Comparison of ENCODE assay signal across 15 cellular contexts in genomic region chr6:109867970-109868358, GRCh38.
DNase-seq lines count a peak whose midpoint lies in the region; ATAC-seq, FAIRE-seq and TF ChIP-seq lines count a peak whose summit lies in the region.
"Had no signal": no experiment of that assay in that cellular context is flagged by ENCODE, and none has a peak within 500 bp of the region (broad histone marks: within the 10 kb centered on the region; RNA-seq: fewer than 3 reads in every experiment).

No MANE protein-coding gene starts in this region.

- in situ Hi-C loops in Caki2 (cut with HindIII; ENCODE audit: low pct_unique_long_range_greater_than_20kb, low sequenced_read_pairs), result no loop called here

- TF ChIP-seq CTCF in VCaP (conservative IDR thresholded peaks at IDR 0.05) (no peak), fibroblast of pulmonary artery (IDR thresholded peaks at IDR 0.05; ENCODE audit: low read length, missing control alignments) (no peak), pancreas (IDR thresholded peaks at IDR 0.05) (no peak), coronary artery (IDR thresholded peaks at IDR 0.05) (no peak), spleen (IDR thresholded peaks at IDR 0.05 in 8 of 11, conservative IDR thresholded peaks at IDR 0.05 in 3 of 11) (no peak)

- no peak for FAIRE-seq in pancreas (lab: Jason Lieb, UNC)

- H3K36me3 ChIP-seq in pancreas, result no peaks in the 10 kb centered on the region
- H3K36me3 ChIP-seq in spleen, result no peaks in the 10 kb centered on the region
- H3K36me3 ChIP-seq: ascending aorta, gastrocnemius medialis had no signal

- 7 to 15% methylated on average over 2 of the region's 2 CpGs for WGBS in pancreas, 2 donors
- WGBS in spleen, 5 donors, result 5 to 28% (median 16%) methylated on average over 2 of the region's 2 CpGs

- H3K9me3 ChIP-seq in pancreas, result no peaks in the 10 kb centered on the region
- peaks cover 0 to under 1% (median 0%) of the 10 kb centered on the region in 8 donors for H3K9me3 ChIP-seq in spleen
- H3K9me3 ChIP-seq: ascending aorta, gastrocnemius medialis had no signal

- no peak for TF ChIP-seq POLR2A in spleen (IDR thresholded peaks at IDR 0.05)

- H3K27me3 ChIP-seq in pancreas (no peaks in the 10 kb centered on the region), spleen (replicated peaks in 1 of 7) (no peaks in the 10 kb centered on the region)
- H3K27me3 ChIP-seq: ascending aorta, gastrocnemius medialis had no signal

- H3K4me1 ChIP-seq in pancreas (no peaks in the 10 kb centered on the region), spleen (peaks cover 0 to 8% (median 2%) of the 10 kb centered on the region in 6 donors)
- H3K4me1 ChIP-seq: gastrocnemius medialis had no signal

- H3K4me3 ChIP-seq in fibroblast of pulmonary artery (replicated peaks; ENCODE audit: low read depth, low read length) (no peak overlapping the region), pancreas (no peak overlapping the region), coronary artery (no peak overlapping the region), spleen (no peak overlapping the region)
- H3K4me3 ChIP-seq: ascending aorta, gastrocnemius medialis had no signal

- H3K27ac ChIP-seq in VCaP (peak overlapping the region; percentile 39), pancreas (no peak overlapping the region), coronary artery (no peak overlapping the region), spleen (no peak overlapping the region)
- H3K27ac ChIP-seq: ascending aorta, gastrocnemius medialis had no signal

- intact Hi-C loops in pancreas (cut with DNase I) (no loop called here), spleen (cut with DNase I; ENCODE audit: low total_unique reads) (no loop called here)

- ATAC-seq in pancreas (peak in 3 of 4 donors; percentile 59 to 70 (median 69)), HG03469 (IDR thresholded peaks at IDR 0.05; ENCODE audit: unreplicated experiment) (no peak)
- ATAC-seq: gastrocnemius medialis, Panc1 had no signal

- DNase-seq in Caki2 (ENCODE audit: low read depth), result peak; percentile 56
- peak; percentile 13 for DNase-seq in fibroblast of pulmonary artery (ENCODE audit: low read depth)
- no peak for DNase-seq in pancreas
- DNase-seq in coronary artery (ENCODE audit: low spot score), result no peak
- DNase-seq in pons (ENCODE audit: low spot score), result no peak
- no peak for DNase-seq in spleen
- DNase-seq: activated effector memory CD4-positive, alpha-beta T cell treated with Interleukin-2 at 50 U/mL for 16 hours; gastrocnemius medialis; MM.1S; NCI-H2029; stimulated activated CD4-positive, alpha-beta T cell treated with anti-CD3 and anti-CD28 coated beads, Interleukin-15, amount 100 ng/mL, for 24 hours had no signal

Comparison
In these comparisons a context has a peak if more than half of its experiments do, and no peak if none do; other contexts are left out.
1. DNase-seq: peak in Caki2 (single experiment) and fibroblast of pulmonary artery (single experiment); none in pancreas (0 of 6), coronary artery (single experiment), pons (single experiment) and spleen (single experiment).